In genomic region chr6:20751293-20751946, GRCh38 we compare ENCODE assay signal across 25 cellular contexts.
DNase-seq lines count a peak whose midpoint lies in the region; ATAC-seq, FAIRE-seq and TF ChIP-seq lines count a peak whose summit lies in the region.
"Had no signal": no experiment of that assay in that cellular context is flagged by ENCODE, and none has a peak within 500 bp of the region (broad histone marks: within the 10 kb centered on the region; RNA-seq: fewer than 3 reads in every experiment).

No MANE protein-coding gene starts in this region.

- peaks cover 27% of the 10 kb centered on the region for H3K9me3 Mint-ChIP-seq in nephron
- no peaks in the 10 kb centered on the region for H3K9me3 Mint-ChIP-seq in natural killer cell treated with Interleukin-12 subunit alpha and Interleukin-12 subunit beta and Interleukin-15 and Interleukin-18, amount 100 ng/mL, for 72 hours

- TF ChIP-seq CTCF in nephron (IDR thresholded peaks at IDR 0.05; ENCODE audit: unreplicated experiment in 3 of 3) = no peak
- no peak for TF ChIP-seq CTCF in pancreas (IDR thresholded peaks at IDR 0.05)

- H3K36me3 ChIP-seq in pancreas = no peaks in the 10 kb centered on the region
- H3K36me3 ChIP-seq: SJCRH30, suprapubic skin, uterus had no signal

- no peak for ATAC-seq in pancreas
- ATAC-seq in natural killer cell treated with Interleukin-12 subunit alpha and Interleukin-12 subunit beta and Interleukin-15 and Interleukin-18, amount 100 ng/mL, for 72 hours = no peak
- ATAC-seq: right cardiac atrium had no signal

- peak overlapping the region in 2 of 3 experiments; percentile 13 to 37 for H3K4me3 Mint-ChIP-seq in nephron
- H3K4me3 Mint-ChIP-seq in natural killer cell treated with Interleukin-12 subunit alpha and Interleukin-12 subunit beta and Interleukin-15 and Interleukin-18, amount 100 ng/mL, for 72 hours = no peak overlapping the region
- H3K4me3 Mint-ChIP-seq: activated B cell treated with CpG ODN at 0.5 μM for 24 hours; activated CD4-positive, alpha-beta memory T cell treated with anti-CD3 and anti-CD28 coated beads for 36 hours; dendritic cell treated with granulocyte-macrophage colony-stimulating factor and Interleukin-4, amounts not matched to agents 40 ng/mL and 50 ng/mL, for 4 days; naive B cell had no signal

- no peaks in the 10 kb centered on the region for H3K27me3 ChIP-seq in pancreas
- H3K27me3 ChIP-seq: SJCRH30, suprapubic skin, uterus had no signal

- H3K4me1 Mint-ChIP-seq in nephron = peaks cover 37% of the 10 kb centered on the region
- H3K4me1 Mint-ChIP-seq in natural killer cell treated with Interleukin-12 subunit alpha and Interleukin-12 subunit beta and Interleukin-15 and Interleukin-18, amount 100 ng/mL, for 72 hours (ENCODE audit: low read depth in 2 of 2) = peaks cover 27 to 29% of the 10 kb centered on the region in 2 donors
- H3K4me1 Mint-ChIP-seq: activated B cell treated with CpG ODN at 0.5 μM for 24 hours had no signal

- peak; percentile 91 for FAIRE-seq in endometrium (lab: Jason Lieb, UNC)
- no peak for FAIRE-seq in pancreas (lab: Jason Lieb, UNC)
- FAIRE-seq: G401.6, H54 had no signal

- peak overlapping the region; percentile 17 to 82 (median 30) for H3K27ac Mint-ChIP-seq in nephron
- H3K27ac Mint-ChIP-seq in natural killer cell treated with Interleukin-12 subunit alpha and Interleukin-12 subunit beta and Interleukin-15 and Interleukin-18, amount 100 ng/mL, for 72 hours = no peak overlapping the region
- H3K27ac Mint-ChIP-seq: activated B cell treated with CpG ODN at 0.5 μM for 24 hours; activated CD4-positive, alpha-beta memory T cell treated with anti-CD3 and anti-CD28 coated beads for 36 hours; dendritic cell treated with granulocyte-macrophage colony-stimulating factor and Interleukin-4, amounts not matched to agents 40 ng/mL and 50 ng/mL, for 4 days had no signal

- intact Hi-C loops in pancreas (cut with DNase I) = no loop called here

- DNase-seq in NCI-H2171 treated with DMSO at 0.1 percent for 48 hours (lab: John Stamatoyannopoulos, UW) (peak; percentile 62), NCI-H2171 (lab: John Stamatoyannopoulos, UW) (no peak), LHCN-M2 (ENCODE audit: low read depth) (peak; percentile 19), pancreas (no peak), NCI-H146 treated with DMSO at 0.1 percent for 48 hours (lab: John Stamatoyannopoulos, UW; ENCODE audit: unreplicated experiment) (no peak)
- no peak for DNase-seq in natural killer cell treated with Interleukin-12 subunit alpha and Interleukin-12 subunit beta and Interleukin-15 and Interleukin-18, amount 100 ng/mL, for 72 hours (ENCODE audit: low spot score)
- DNase-seq: activated B cell treated with CpG ODN at 0.5 μM for 24 hours; activated CD4-positive, alpha-beta memory T cell treated with anti-CD3 and anti-CD28 coated beads for 36 hours; amygdala; C1 segment of cervical spinal cord; kidney glomerular epithelial cell; naive B cell; NCI-H1092 treated with DMSO at 0.1 percent for 48 hours; NCI-H2107; NCI-H774; right cardiac atrium; SJCRH30; stimulated activated CD4-positive, alpha-beta T cell treated with anti-CD3 and anti-CD28 coated beads, Interleukin-15, amount 100 ng/mL, for 24 hours; uterus had no signal

- no peak overlapping the region for H3K4me3 ChIP-seq in pancreas
- H3K4me3 ChIP-seq: SJCRH30, suprapubic skin, uterus had no signal

- H3K4me1 ChIP-seq in pancreas = no peaks in the 10 kb centered on the region
- H3K4me1 ChIP-seq: SJCRH30, suprapubic skin, uterus had no signal

- H3K9me3 ChIP-seq in pancreas = no peaks in the 10 kb centered on the region
- H3K9me3 ChIP-seq: SJCRH30, uterus had no signal

- H3K27ac ChIP-seq in pancreas = no peak overlapping the region
- H3K27ac ChIP-seq: SJCRH30, suprapubic skin, uterus had no signal

- H3K36me3 Mint-ChIP-seq in nephron (ENCODE audit: low read depth) = peaks cover 32% of the 10 kb centered on the region
- peaks cover 8% of the 10 kb centered on the region for H3K36me3 Mint-ChIP-seq in natural killer cell treated with Interleukin-12 subunit alpha and Interleukin-12 subunit beta and Interleukin-15 and Interleukin-18, amount 100 ng/mL, for 72 hours

- H3K27me3 Mint-ChIP-seq in nephron (ENCODE audit: low read depth) = no peaks in the 10 kb centered on the region
- peaks cover 0 to 3% of the 10 kb centered on the region in 2 donors for H3K27me3 Mint-ChIP-seq in natural killer cell treated with Interleukin-12 subunit alpha and Interleukin-12 subunit beta and Interleukin-15 and Interleukin-18, amount 100 ng/mL, for 72 hours
- H3K27me3 Mint-ChIP-seq: activated B cell treated with CpG ODN at 0.5 μM for 24 hours; activated CD4-positive, alpha-beta memory T cell treated with anti-CD3 and anti-CD28 coated beads for 36 hours; dendritic cell treated with granulocyte-macrophage colony-stimulating factor and Interleukin-4, amounts not matched to agents 40 ng/mL and 50 ng/mL, for 4 days; naive B cell had no signal

Comparison
In these comparisons a context has a peak if more than half of its experiments do, and no peak if none do; other contexts are left out.
1. DNase-seq: peak in NCI-H2171 treated with DMSO at 0.1 percent for 48 hours (single experiment) and LHCN-M2 (single experiment); none in NCI-H2171 (single experiment), pancreas (0 of 6), natural killer cell treated with Interleukin-12 subunit alpha and Interleukin-12 subunit beta and Interleukin-15 and Interleukin-18, amount 100 ng/mL, for 72 hours (single experiment) and NCI-H146 treated with DMSO at 0.1 percent for 48 hours (single experiment).
2. H3K27ac Mint-ChIP-seq: peak in nephron (3 of 3); none in natural killer cell treated with Interleukin-12 subunit alpha and Interleukin-12 subunit beta and Interleukin-15 and Interleukin-18, amount 100 ng/mL, for 72 hours (0 of 2).